In the genomic region with DNA sequence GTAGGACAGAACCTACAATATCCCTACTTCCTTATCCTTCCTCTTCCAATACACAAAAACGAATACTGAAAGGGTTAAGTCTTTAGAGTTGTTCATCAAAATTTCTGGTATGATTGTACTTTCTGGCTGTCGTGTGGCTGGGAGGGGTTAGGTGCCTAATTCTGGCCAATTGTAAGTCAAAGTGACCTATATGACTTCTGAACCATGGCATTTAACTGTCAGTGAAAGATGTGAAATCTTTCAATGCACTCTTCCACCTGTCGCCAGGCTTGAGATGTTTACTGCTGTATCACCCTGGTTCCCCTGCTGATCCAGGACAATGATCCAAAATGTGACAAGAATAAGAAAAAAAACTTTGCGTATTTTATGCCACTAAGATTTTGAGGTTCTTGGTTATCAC, we compare ENCODE assay signal across 10 cellular contexts. TPM values are rescaled to one million over a fixed set of nuclear protein-coding genes. Genes with fewer than 3 reads are reported as not detected.
A peak's percentile ranks its signal among the peaks of the same experiment; 100 is the strongest.
DNase-seq lines count a peak whose midpoint lies in the region; ATAC-seq and TF ChIP-seq lines count a peak whose summit lies in the region.
"Had no signal": no experiment of that assay in that cellular context is flagged by ENCODE, and none has a peak within 500 bp of the region (broad histone marks: within the 10 kb centered on the region; RNA-seq: fewer than 3 reads in every experiment).

No MANE protein-coding gene starts in this region.

- no peak overlapping the region for H3K4me3 ChIP-seq in HEK293 (ENCODE audit: low read depth, low read length)
- no peak overlapping the region for H3K4me3 ChIP-seq in OCI-LY7 (ENCODE audit: low read depth, low read length, poor library complexity, severe bottlenecking)

- no peak for DNase-seq in activated T-cell treated with anti-CD3 and anti-CD28 coated beads, Interleukin-2, amount 50 U/mL, for 4 hours
- no peak for DNase-seq in activated T-cell treated with anti-CD3 and anti-CD28 coated beads, Interleukin-2, amount 50 U/mL, for 1 hour
- DNase-seq in OCI-LY7 (ENCODE audit: low spot score) (peak; percentile 37), NCI-H510A (lab: John Stamatoyannopoulos, UW) (no peak), osteocyte (ENCODE audit: extremely low spot score, unreplicated experiment) (no peak)
- DNase-seq in stimulated activated naive B cell treated with anti-CD40 and anti-IgM and Interleukin-4, amounts not matched to agents 10 μg/mL and 1 μg/mL and 100 μg/mL, for 72 hours, result no peak
- no peak for DNase-seq in activated CD4-positive, alpha-beta T cell treated with anti-CD3 and anti-CD28 coated beads for 48 hours
- DNase-seq: NCI-H82 had no signal

- no peaks in the 10 kb centered on the region; a peak in 1 of 3 replicates for H3K36me3 ChIP-seq in HEK293 (ENCODE audit: control insufficient read depth in 2 of 2, insufficient read depth in 1 of 2, low read length in 2 of 2)
- H3K36me3 ChIP-seq in OCI-LY7 (ENCODE audit: insufficient read depth, low read length), result peaks cover 60% of the 10 kb centered on the region

- peak overlapping the region; percentile 23; the same call in 1 of the 2 replicates for H3K4me2 ChIP-seq in OCI-LY7 (ENCODE audit: low read length)

- CTCF ChIA-PET in HEK293 (lab: Yijun Ruan, JAX), result no interaction called here
- CTCF ChIA-PET in OCI-LY7 (lab: Charles Lee; ENCODE audit: unreplicated experiment), result no interaction called here

- H4K20me1 ChIP-seq in OCI-LY7 (ENCODE audit: insufficient read depth, low read length), result peaks cover 45% of the 10 kb centered on the region

- peaks cover 100% of the 10 kb centered on the region for H3K79me2 ChIP-seq in OCI-LY7 (ENCODE audit: insufficient read depth, low read depth, low read length)

- peaks cover 84% of the 10 kb centered on the region for H3K4me1 Mint-ChIP-seq in activated T-cell treated with anti-CD3 and anti-CD28 coated beads, Interleukin-2, amount 50 U/mL, for 4 hours (ENCODE audit: low read depth)
- peaks cover 43 to 74% of the 10 kb centered on the region in 2 donors for H3K4me1 Mint-ChIP-seq in stimulated activated naive B cell treated with anti-CD40 and anti-IgM and Interleukin-4, amounts not matched to agents 10 μg/mL and 1 μg/mL and 100 μg/mL, for 72 hours
- peaks cover 53% of the 10 kb centered on the region for H3K4me1 Mint-ChIP-seq in osteocyte (ENCODE audit: unreplicated experiment)

- H3K4me1 ChIP-seq in HEK293 (ENCODE audit: control insufficient read depth, insufficient read depth, low read length) (peaks cover 11% of the 10 kb centered on the region; the same call in 1 of the 2 replicates), OCI-LY7 (ENCODE audit: insufficient read depth, low read length, poor library complexity, severe bottlenecking) (peaks cover 34% of the 10 kb centered on the region)

- H3K36me3 Mint-ChIP-seq in activated T-cell treated with anti-CD3 and anti-CD28 coated beads, Interleukin-2, amount 50 U/mL, for 4 hours (ENCODE audit: insufficient read depth), result peaks cover 23% of the 10 kb centered on the region
- H3K36me3 Mint-ChIP-seq in stimulated activated naive B cell treated with anti-CD40 and anti-IgM and Interleukin-4, amounts not matched to agents 10 μg/mL and 1 μg/mL and 100 μg/mL, for 72 hours, result peaks cover 19 to 37% of the 10 kb centered on the region in 2 donors
- H3K36me3 Mint-ChIP-seq in osteocyte (ENCODE audit: unreplicated experiment), result peaks cover 4% of the 10 kb centered on the region

- H3K9me3 ChIP-seq in HEK293 (ENCODE audit: control insufficient read depth, insufficient read depth, low read depth, low read length) (no peaks in the 10 kb centered on the region), OCI-LY7 (ENCODE audit: low read length) (no peaks in the 10 kb centered on the region; the same call in 1 of the 2 replicates)

- no peaks in the 10 kb centered on the region for H3K9me3 Mint-ChIP-seq in activated T-cell treated with anti-CD3 and anti-CD28 coated beads, Interleukin-2, amount 50 U/mL, for 4 hours
- H3K9me3 Mint-ChIP-seq in stimulated activated naive B cell treated with anti-CD40 and anti-IgM and Interleukin-4, amounts not matched to agents 10 μg/mL and 1 μg/mL and 100 μg/mL, for 72 hours, result no peaks in the 10 kb centered on the region
- H3K9me3 Mint-ChIP-seq in osteocyte (ENCODE audit: unreplicated experiment), result no peaks in the 10 kb centered on the region
- H3K9me3 Mint-ChIP-seq: T-helper 1 cell treated with Interleukin-12 subunit alpha and Interleukin-12 subunit beta and Interleukin-4 antibody, amounts not matched to agents 30 μg/mL and 1 μg/mL, for 36 hours had no signal

- H3K4me3 Mint-ChIP-seq in activated T-cell treated with anti-CD3 and anti-CD28 coated beads, Interleukin-2, amount 50 U/mL, for 4 hours, result peak overlapping the region; percentile 33
- H3K4me3 Mint-ChIP-seq in stimulated activated naive B cell treated with anti-CD40 and anti-IgM and Interleukin-4, amounts not matched to agents 10 μg/mL and 1 μg/mL and 100 μg/mL, for 72 hours, result no peak overlapping the region
- H3K4me3 Mint-ChIP-seq in osteocyte (ENCODE audit: unreplicated experiment), result no peak overlapping the region
- H3K4me3 Mint-ChIP-seq: T-helper 1 cell treated with Interleukin-12 subunit alpha and Interleukin-12 subunit beta and Interleukin-4 antibody, amounts not matched to agents 30 μg/mL and 1 μg/mL, for 36 hours had no signal

- POLR2A ChIA-PET in HEK293 (lab: Yijun Ruan, JAX) (no interaction called here), OCI-LY7 (lab: Charles Lee) (no interaction called here)

- H3K27ac Mint-ChIP-seq in stimulated activated naive B cell treated with anti-CD40 and anti-IgM and Interleukin-4, amounts not matched to agents 10 μg/mL and 1 μg/mL and 100 μg/mL, for 72 hours, result peak overlapping the region; percentile 31
- no peak overlapping the region for H3K27ac Mint-ChIP-seq in osteocyte (ENCODE audit: unreplicated experiment)
- H3K27ac Mint-ChIP-seq: T-helper 1 cell treated with Interleukin-12 subunit alpha and Interleukin-12 subunit beta and Interleukin-4 antibody, amounts not matched to agents 30 μg/mL and 1 μg/mL, for 36 hours had no signal

- no peaks in the 10 kb centered on the region for H3K27me3 Mint-ChIP-seq in activated T-cell treated with anti-CD3 and anti-CD28 coated beads, Interleukin-2, amount 50 U/mL, for 4 hours (ENCODE audit: low read depth)
- no peaks in the 10 kb centered on the region for H3K27me3 Mint-ChIP-seq in stimulated activated naive B cell treated with anti-CD40 and anti-IgM and Interleukin-4, amounts not matched to agents 10 μg/mL and 1 μg/mL and 100 μg/mL, for 72 hours
- no peaks in the 10 kb centered on the region for H3K27me3 Mint-ChIP-seq in osteocyte (ENCODE audit: unreplicated experiment)

- H3K9me2 ChIP-seq in OCI-LY7 (ENCODE audit: insufficient read depth, low read length), result no peaks in the 10 kb centered on the region

- no peak overlapping the region for H2AFZ ChIP-seq in OCI-LY7 (ENCODE audit: low read length)

- H3K27ac ChIP-seq in HEK293 (ENCODE audit: extremely low read depth, low read depth, low read length), result no peak overlapping the region
- no peak overlapping the region for H3K27ac ChIP-seq in OCI-LY7 (ENCODE audit: low read depth, low read length, poor library complexity, severe bottlenecking)

- TF ChIP-seq CTCF in HEK293 (tag by site-specific recombination; IDR thresholded peaks at IDR 0.05) (no peak), OCI-LY7 (conservative IDR thresholded peaks at IDR 0.05; ENCODE audit: low read length) (no peak), osteocyte (IDR thresholded peaks at IDR 0.05) (no peak)

- BruUV-seq in OCI-LY7 (replicated peaks; lab: Mats Ljungman, UMichigan), result no TSS peak

- peak; percentile 11 to 23 for ATAC-seq in activated T-cell treated with anti-CD3 and anti-CD28 coated beads, Interleukin-2, amount 50 U/mL, for 4 hours
- ATAC-seq in stimulated activated naive B cell treated with anti-CD40 and anti-IgM and Interleukin-4, amounts not matched to agents 10 μg/mL and 1 μg/mL and 100 μg/mL, for 72 hours (replicated peaks), result peak; percentile 69 to 77

- intact Hi-C loops in OCI-LY7 (cut with micrococcal nuclease; ENCODE audit: unreplicated experiment), result no loop called here

TF ChIP-seq in HEK293, 187 proteins besides CTCF, POLR2A, EP300 and RAD21:
- TF ChIP-seq ZNF157 (tag by site-specific recombination; IDR thresholded peaks at IDR 0.05), result no peak
- no peak for TF ChIP-seq ZSCAN16 (tag by site-specific recombination; IDR thresholded peaks at IDR 0.05)
- peak; percentile 77 for TF ChIP-seq SCRT2 (tag by site-specific recombination; IDR thresholded peaks at IDR 0.05)
- TF ChIP-seq SCRT1 (tag by site-specific recombination; IDR thresholded peaks at IDR 0.05; ENCODE audit: borderline replicate concordance), result peak; percentile 60

RNA-seq across cellular contexts. Expression of gene EPC1, which starts 20.8 kb away (rescaled TPM):
- total RNA-seq in activated T-cell treated with anti-CD3 and anti-CD28 coated beads, Interleukin-2, amount 50 U/mL, for 4 hours, result 10 to 100 TPM; 44.9 to 53.5 (median 46.0) TPM
- 48.8 and 62.3 TPM in 2 replicates for total RNA-seq in OCI-LY7 (2014; rRNA removed; shearing (Covaris generic))
- total RNA-seq in OCI-LY7 (2022), result 40.9 and 42.1 TPM in 2 replicates
- 35.5 and 37.8 TPM in 2 replicates for total RNA-seq in osteocyte
